10 cellular contexts compared by ENCODE assay signal in genomic region chr15:31483924-31484368, GRCh38.
A peak's percentile ranks its signal among the peaks of the same experiment; 100 is the strongest.
DNase-seq lines count a peak whose midpoint lies in the region; ATAC-seq and TF ChIP-seq lines count a peak whose summit lies in the region.
"Had no signal": no experiment of that assay in that cellular context is flagged by ENCODE, and none has a peak within 500 bp of the region (broad histone marks: within the 10 kb centered on the region; RNA-seq: fewer than 3 reads in every experiment).

No MANE protein-coding gene starts in this region.

- DNase-seq in stimulated activated CD4-positive, alpha-beta T cell treated with anti-CD3 and anti-CD28 coated beads, Interleukin-12 subunit alpha, Interleukin-12 subunit beta, amount 100 ng/mL, for 4 hours, result peak; percentile 22
- no peak for DNase-seq in stimulated activated CD4-positive, alpha-beta T cell treated with anti-CD3 and anti-CD28 coated beads, Interleukin-4, amount 100 ng/mL, for 24 hours
- DNase-seq in activated naive CD4-positive, alpha-beta T cell treated with anti-CD3 and anti-CD28 coated beads for 36 hours, result peak; percentile 41
- DNase-seq in naive thymus-derived CD4-positive, alpha-beta T cell, result peak in 7 of 9 donors; percentile 25 to 65 (median 47)
- no peak for DNase-seq in NCI-H146 treated with DMSO at 0.1 percent for 48 hours (lab: John Stamatoyannopoulos, UW; ENCODE audit: unreplicated experiment)
- no peak for DNase-seq in GM10266 (ENCODE audit: extremely low spot score)
- DNase-seq in SHP77 treated with DMSO at 0.1 percent for 48 hours (lab: John Stamatoyannopoulos, UW), result no peak
- no peak for DNase-seq in left lung
- DNase-seq: ACHN, GF-D8 had no signal

- peak overlapping the region; percentile 33 for H3K4me3 ChIP-seq in naive thymus-derived CD4-positive, alpha-beta T cell (ENCODE audit: low read length)
- no peak overlapping the region for H3K4me3 ChIP-seq in left lung

- H3K4me1 ChIP-seq in naive thymus-derived CD4-positive, alpha-beta T cell (ENCODE audit: control insufficient read depth in 2 of 2, insufficient read depth in 2 of 2, low read length in 2 of 2), result peaks cover 32 to 42% of the 10 kb centered on the region in 2 donors
- peaks cover 6 to 28% of the 10 kb centered on the region in 2 donors for H3K4me1 ChIP-seq in left lung

- intact Hi-C loops in activated naive CD4-positive, alpha-beta T cell treated with anti-CD3 and anti-CD28 coated beads for 36 hours (cut with micrococcal nuclease), result loop anchor here (1.0 kb wide), 2 partner anchors 10 to 49 kb away; no protein-coding TSS in a partner anchor
- intact Hi-C loops in naive thymus-derived CD4-positive, alpha-beta T cell (cut with micrococcal nuclease), result loop anchor here (1.0 to 5.0 kb wide), 8 partner anchors 11 to 493 kb away; partner anchors contain the start of genes KLF13 (in 1 of the 2) and MTMR10 (in 1 of the 2)
- intact Hi-C loops in left lung (cut with DNase I), result no loop called here

- H3K27ac Mint-ChIP-seq in activated naive CD4-positive, alpha-beta T cell treated with anti-CD3 and anti-CD28 coated beads for 36 hours, result peak overlapping the region; percentile 53
- H3K27ac Mint-ChIP-seq in naive thymus-derived CD4-positive, alpha-beta T cell, result peak overlapping the region; percentile 77 to 90 (median 84)

- H3K9me3 ChIP-seq in naive thymus-derived CD4-positive, alpha-beta T cell (ENCODE audit: control insufficient read depth in 2 of 3, low read length in 3 of 3), result no peaks in the 10 kb centered on the region
- H3K9me3 ChIP-seq in left lung, result no peaks in the 10 kb centered on the region

- H3K36me3 ChIP-seq in naive thymus-derived CD4-positive, alpha-beta T cell (ENCODE audit: control insufficient read depth in 2 of 3, insufficient read depth in 3 of 3, low read length in 3 of 3), result no peaks in the 10 kb centered on the region
- H3K36me3 ChIP-seq in left lung, result no peaks in the 10 kb centered on the region

- H3K4me3 Mint-ChIP-seq in activated naive CD4-positive, alpha-beta T cell treated with anti-CD3 and anti-CD28 coated beads for 36 hours, result peak overlapping the region; percentile 82
- peak overlapping the region; percentile 80 to 94 (median 86) for H3K4me3 Mint-ChIP-seq in naive thymus-derived CD4-positive, alpha-beta T cell

- peak; percentile 33 for ATAC-seq in naive thymus-derived CD4-positive, alpha-beta T cell
- no peak for ATAC-seq in left lung

- H3K27ac ChIP-seq in naive thymus-derived CD4-positive, alpha-beta T cell (ENCODE audit: low read depth, low read length), result no peak overlapping the region
- H3K27ac ChIP-seq in left lung, result no peak overlapping the region

- CTCF ChIA-PET in activated naive CD4-positive, alpha-beta T cell treated with anti-CD3 and anti-CD28 coated beads for 36 hours (lab: Charles Lee), result interaction anchor here (0.9 to 6.4 kb wide), 4 partner anchors 10 to 119 kb away, joined by 3 to 43 read pairs (median 4); no protein-coding TSS in a partner anchor
- CTCF ChIA-PET in naive thymus-derived CD4-positive, alpha-beta T cell (lab: Charles Lee), result interaction anchor here (1.0 to 2.8 kb wide), 4 partner anchors 11 to 122 kb away, joined by 3 to 10 read pairs (median 3); no protein-coding TSS in a partner anchor

- TF ChIP-seq CTCF in GM10266 (IDR thresholded peaks at IDR 0.05; ENCODE audit: control insufficient read depth, insufficient read depth, low read depth, missing control alignments), result no peak
- TF ChIP-seq CTCF in left lung (IDR thresholded peaks at IDR 0.05), result no peak

- POLR2A ChIA-PET in naive thymus-derived CD4-positive, alpha-beta T cell (lab: Charles Lee), result interaction anchor here (0.9 to 4.9 kb wide), 20 partner anchors 11 to 493 kb away, joined by 3 to 62 read pairs (median 8); partner anchors contain the start of gene KLF13

- no peaks in the 10 kb centered on the region for H3K9me3 Mint-ChIP-seq in activated naive CD4-positive, alpha-beta T cell treated with anti-CD3 and anti-CD28 coated beads for 36 hours
- no peaks in the 10 kb centered on the region for H3K9me3 Mint-ChIP-seq in naive thymus-derived CD4-positive, alpha-beta T cell

- H3K27me3 ChIP-seq in naive thymus-derived CD4-positive, alpha-beta T cell (ENCODE audit: control insufficient read depth in 2 of 2, insufficient read depth in 2 of 2, low read length in 2 of 2), result no peaks in the 10 kb centered on the region
- H3K27me3 ChIP-seq in left lung, result peaks cover 14 to 65% of the 10 kb centered on the region in 2 donors

- H3K4me1 Mint-ChIP-seq in activated naive CD4-positive, alpha-beta T cell treated with anti-CD3 and anti-CD28 coated beads for 36 hours (ENCODE audit: low read depth), result peaks cover 39% of the 10 kb centered on the region
- H3K4me1 Mint-ChIP-seq in naive thymus-derived CD4-positive, alpha-beta T cell, result peaks cover 31 to 78% (median 57%) of the 10 kb centered on the region in 7 donors

- H3K27me3 Mint-ChIP-seq in activated naive CD4-positive, alpha-beta T cell treated with anti-CD3 and anti-CD28 coated beads for 36 hours (ENCODE audit: low read depth), result no peaks in the 10 kb centered on the region
- no peaks in the 10 kb centered on the region for H3K27me3 Mint-ChIP-seq in naive thymus-derived CD4-positive, alpha-beta T cell

- H3K36me3 Mint-ChIP-seq in activated naive CD4-positive, alpha-beta T cell treated with anti-CD3 and anti-CD28 coated beads for 36 hours (ENCODE audit: low read depth), result peaks cover 2% of the 10 kb centered on the region
- peaks cover 0 to 33% (median 0%) of the 10 kb centered on the region in 5 donors for H3K36me3 Mint-ChIP-seq in naive thymus-derived CD4-positive, alpha-beta T cell

Comparison
In these comparisons a context has a peak if more than half of its experiments do, and no peak if none do; other contexts are left out.
1. DNase-seq: peak in stimulated activated CD4-positive, alpha-beta T cell treated with anti-CD3 and anti-CD28 coated beads, Interleukin-12 subunit alpha, Interleukin-12 subunit beta, amount 100 ng/mL, for 4 hours (single experiment), activated naive CD4-positive, alpha-beta T cell treated with anti-CD3 and anti-CD28 coated beads for 36 hours (single experiment) and naive thymus-derived CD4-positive, alpha-beta T cell (7 of 9); none in stimulated activated CD4-positive, alpha-beta T cell treated with anti-CD3 and anti-CD28 coated beads, Interleukin-4, amount 100 ng/mL, for 24 hours (single experiment), NCI-H146 treated with DMSO at 0.1 percent for 48 hours (single experiment), GM10266 (single experiment), SHP77 treated with DMSO at 0.1 percent for 48 hours (single experiment) and left lung (0 of 2).
2. intact Hi-C loops: an anchor here in activated naive CD4-positive, alpha-beta T cell treated with anti-CD3 and anti-CD28 coated beads for 36 hours (1.0 kb wide) and naive thymus-derived CD4-positive, alpha-beta T cell (1.0 to 5.0 kb wide); none called in left lung.